Comparison of ENCODE assay signal across 1 cellular context in the genomic region with DNA sequence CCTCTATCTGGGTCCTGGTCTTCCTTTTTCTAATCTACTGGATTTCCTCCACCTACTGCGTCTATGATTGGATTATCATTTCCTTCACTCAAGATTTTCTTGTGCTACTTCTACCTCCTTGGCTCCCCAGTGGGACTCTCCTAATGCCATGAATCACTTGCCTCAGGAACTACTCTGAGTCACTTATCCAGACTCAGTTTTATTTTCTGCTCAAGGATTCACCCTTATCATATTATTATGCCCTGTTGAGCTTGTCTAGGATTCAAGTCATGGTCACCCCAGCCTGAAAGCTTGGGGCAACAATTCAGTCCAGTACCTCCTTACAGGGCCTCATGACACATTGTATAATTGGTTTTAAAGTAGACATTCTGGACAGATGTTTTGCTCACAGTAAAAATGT.
TF ChIP-seq lines count a peak whose summit lies in the region.

No MANE protein-coding gene starts in this region.

TF ChIP-seq in GM23338, 12 proteins besides CTCF, POLR2A, EP300 and RAD21 (continued from another document):
- TF ChIP-seq, protein P1, sequence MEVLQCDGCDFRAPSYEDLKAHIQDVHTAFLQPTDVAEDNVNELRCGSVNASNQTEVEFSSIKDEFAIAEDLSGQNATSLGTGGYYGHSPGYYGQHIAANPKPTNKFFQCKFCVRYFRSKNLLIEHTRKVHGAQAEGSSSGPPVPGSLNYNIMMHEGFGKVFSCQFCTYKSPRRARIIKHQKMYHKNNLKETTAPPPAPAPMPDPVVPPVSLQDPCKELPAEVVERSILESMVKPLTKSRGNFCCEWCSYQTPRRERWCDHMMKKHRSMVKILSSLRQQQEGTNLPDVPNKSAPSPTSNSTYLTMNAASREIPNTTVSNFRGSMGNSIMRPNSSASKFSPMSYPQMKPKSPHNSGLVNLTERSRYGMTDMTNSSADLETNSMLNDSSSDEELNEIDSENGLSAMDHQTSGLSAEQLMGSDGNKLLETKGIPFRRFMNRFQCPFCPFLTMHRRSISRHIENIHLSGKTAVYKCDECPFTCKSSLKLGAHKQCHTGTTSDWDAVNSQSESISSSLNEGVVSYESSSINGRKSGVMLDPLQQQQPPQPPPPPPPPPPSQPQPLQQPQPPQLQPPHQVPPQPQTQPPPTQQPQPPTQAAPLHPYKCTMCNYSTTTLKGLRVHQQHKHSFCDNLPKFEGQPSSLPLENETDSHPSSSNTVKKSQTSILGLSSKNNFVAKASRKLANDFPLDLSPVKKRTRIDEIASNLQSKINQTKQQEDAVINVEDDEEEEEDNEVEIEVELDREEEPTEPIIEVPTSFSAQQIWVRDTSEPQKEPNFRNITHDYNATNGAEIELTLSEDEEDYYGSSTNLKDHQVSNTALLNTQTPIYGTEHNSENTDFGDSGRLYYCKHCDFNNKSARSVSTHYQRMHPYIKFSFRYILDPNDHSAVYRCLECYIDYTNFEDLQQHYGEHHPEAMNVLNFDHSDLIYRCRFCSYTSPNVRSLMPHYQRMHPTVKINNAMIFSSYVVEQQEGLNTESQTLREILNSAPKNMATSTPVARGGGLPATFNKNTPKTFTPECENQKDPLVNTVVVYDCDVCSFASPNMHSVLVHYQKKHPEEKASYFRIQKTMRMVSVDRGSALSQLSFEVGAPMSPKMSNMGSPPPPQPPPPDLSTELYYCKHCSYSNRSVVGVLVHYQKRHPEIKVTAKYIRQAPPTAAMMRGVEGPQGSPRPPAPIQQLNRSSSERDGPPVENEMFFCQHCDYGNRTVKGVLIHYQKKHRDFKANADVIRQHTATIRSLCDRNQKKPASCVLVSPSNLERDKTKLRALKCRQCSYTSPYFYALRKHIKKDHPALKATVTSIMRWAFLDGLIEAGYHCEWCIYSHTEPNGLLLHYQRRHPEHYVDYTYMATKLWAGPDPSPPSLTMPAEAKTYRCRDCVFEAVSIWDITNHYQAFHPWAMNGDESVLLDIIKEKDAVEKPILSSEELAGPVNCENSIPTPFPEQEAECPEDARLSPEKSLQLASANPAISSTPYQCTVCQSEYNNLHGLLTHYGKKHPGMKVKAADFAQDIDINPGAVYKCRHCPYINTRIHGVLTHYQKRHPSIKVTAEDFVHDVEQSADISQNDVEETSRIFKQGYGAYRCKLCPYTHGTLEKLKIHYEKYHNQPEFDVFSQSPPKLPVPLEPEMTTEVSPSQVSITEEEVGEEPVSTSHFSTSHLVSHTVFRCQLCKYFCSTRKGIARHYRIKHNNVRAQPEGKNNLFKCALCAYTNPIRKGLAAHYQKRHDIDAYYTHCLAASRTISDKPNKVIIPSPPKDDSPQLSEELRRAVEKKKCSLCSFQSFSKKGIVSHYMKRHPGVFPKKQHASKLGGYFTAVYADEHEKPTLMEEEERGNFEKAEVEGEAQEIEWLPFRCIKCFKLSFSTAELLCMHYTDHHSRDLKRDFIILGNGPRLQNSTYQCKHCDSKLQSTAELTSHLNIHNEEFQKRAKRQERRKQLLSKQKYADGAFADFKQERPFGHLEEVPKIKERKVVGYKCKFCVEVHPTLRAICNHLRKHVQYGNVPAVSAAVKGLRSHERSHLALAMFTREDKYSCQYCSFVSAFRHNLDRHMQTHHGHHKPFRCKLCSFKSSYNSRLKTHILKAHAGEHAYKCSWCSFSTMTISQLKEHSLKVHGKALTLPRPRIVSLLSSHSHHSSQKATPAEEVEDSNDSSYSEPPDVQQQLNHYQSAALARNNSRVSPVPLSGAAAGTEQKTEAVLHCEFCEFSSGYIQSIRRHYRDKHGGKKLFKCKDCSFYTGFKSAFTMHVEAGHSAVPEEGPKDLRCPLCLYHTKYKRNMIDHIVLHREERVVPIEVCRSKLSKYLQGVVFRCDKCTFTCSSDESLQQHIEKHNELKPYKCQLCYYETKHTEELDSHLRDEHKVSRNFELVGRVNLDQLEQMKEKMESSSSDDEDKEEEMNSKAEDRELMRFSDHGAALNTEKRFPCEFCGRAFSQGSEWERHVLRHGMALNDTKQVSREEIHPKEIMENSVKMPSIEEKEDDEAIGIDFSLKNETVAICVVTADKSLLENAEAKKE (CRISPR knock-in tag; IDR thresholded peaks at IDR 0.05) = no peak
- no peak for TF ChIP-seq EZH2phosphoT487 (IDR thresholded peaks at IDR 0.05; ENCODE audit: unreplicated experiment)
TF ChIP-seq in GM23338: peak in this region for 0.
